ENCODE assay signal across 18 cellular contexts in genomic region chr10:24390146-24390700, GRCh38.
DNase-seq lines count a peak whose midpoint lies in the region; ATAC-seq and TF ChIP-seq lines count a peak whose summit lies in the region.
"Had no signal": no experiment of that assay in that cellular context is flagged by ENCODE, and none has a peak within 500 bp of the region (broad histone marks: within the 10 kb centered on the region; RNA-seq: fewer than 3 reads in every experiment).

No MANE protein-coding gene starts in this region.

- no peaks in the 10 kb centered on the region for H4K20me1 ChIP-seq in smooth muscle cell (ENCODE audit: low read depth)
- H4K20me1 ChIP-seq: BLaER1 treated with 17β-estradiol and CSF1 and Interleukin-3, amounts not matched to agents 10 nM and 100 nM had no signal

- H3K4me3 ChIP-seq in SK-N-MC = peak overlapping the region; percentile 14; the same call in 1 of the 2 replicates
- H3K4me3 ChIP-seq in smooth muscle cell = no peak overlapping the region
- no peak overlapping the region for H3K4me3 ChIP-seq in BE2C (ENCODE audit: low read depth, low read length)
- H3K4me3 ChIP-seq in mucosa of descending colon = no peak overlapping the region
- H3K4me3 ChIP-seq: BLaER1 treated with 17β-estradiol and CSF1 and Interleukin-3, amounts not matched to agents 10 nM and 100 nM; GM23338 had no signal

- no peaks in the 10 kb centered on the region for H3K27me3 ChIP-seq in smooth muscle cell (ENCODE audit: low read depth)
- H3K27me3 ChIP-seq in BE2C = no peaks in the 10 kb centered on the region
- H3K27me3 ChIP-seq: BLaER1 treated with 17β-estradiol and CSF1 and Interleukin-3, amounts not matched to agents 10 nM and 100 nM had no signal

- TF ChIP-seq CTCF in mesothelial cell of epicardium (IDR thresholded peaks at IDR 0.05; ENCODE audit: unreplicated experiment) (no peak), smooth muscle cell (IDR thresholded peaks at IDR 0.05; ENCODE audit: borderline replicate concordance, insufficient read depth, poor library complexity, severe bottlenecking) (no peak), BE2C (IDR thresholded peaks at IDR 0.05; ENCODE audit: low read depth, low read length) (no peak), mucosa of descending colon (IDR thresholded peaks at IDR 0.05) (no peak), endothelial cell (IDR thresholded peaks at IDR 0.05; ENCODE audit: unreplicated experiment) (no peak)

- H3K9me3 Mint-ChIP-seq in mesothelial cell of epicardium = no peaks in the 10 kb centered on the region
- H3K9me3 Mint-ChIP-seq in endothelial cell (ENCODE audit: unreplicated experiment) = no peaks in the 10 kb centered on the region
- H3K9me3 Mint-ChIP-seq: CD4-positive, alpha-beta T cell; GM23338 had no signal

- H3K4me1 Mint-ChIP-seq in mesothelial cell of epicardium = peaks cover 60% of the 10 kb centered on the region
- H3K4me1 Mint-ChIP-seq in endothelial cell (ENCODE audit: unreplicated experiment) = peaks cover 17% of the 10 kb centered on the region
- H3K4me1 Mint-ChIP-seq: B cell; CD14-positive monocyte; CD8-positive, alpha-beta memory T cell had no signal

- H3K36me3 Mint-ChIP-seq in mesothelial cell of epicardium = peaks cover 27% of the 10 kb centered on the region
- peaks cover 18% of the 10 kb centered on the region for H3K36me3 Mint-ChIP-seq in endothelial cell (ENCODE audit: low read depth, unreplicated experiment)
- H3K36me3 Mint-ChIP-seq: CD14-positive monocyte; CD8-positive, alpha-beta memory T cell had no signal

- H3K4me3 Mint-ChIP-seq in mesothelial cell of epicardium (no peak overlapping the region), endothelial cell (ENCODE audit: unreplicated experiment) (no peak overlapping the region)
- H3K4me3 Mint-ChIP-seq: B cell; CD14-positive monocyte; CD4-positive, alpha-beta T cell; CD8-positive, alpha-beta memory T cell; GM23338; H9 had no signal

- no peaks in the 10 kb centered on the region for H3K9me3 ChIP-seq in SK-N-MC (ENCODE audit: low read depth, low read length)
- no peaks in the 10 kb centered on the region for H3K9me3 ChIP-seq in smooth muscle cell (replicated peaks; ENCODE audit: low read depth)
- no peaks in the 10 kb centered on the region for H3K9me3 ChIP-seq in BE2C
- no peaks in the 10 kb centered on the region for H3K9me3 ChIP-seq in mucosa of descending colon
- H3K9me3 ChIP-seq: BLaER1 treated with 17β-estradiol and CSF1 and Interleukin-3, amounts not matched to agents 10 nM and 100 nM had no signal

- H3K4me1 ChIP-seq in smooth muscle cell (ENCODE audit: low read depth) (peaks cover 17% of the 10 kb centered on the region), BE2C (no peaks in the 10 kb centered on the region), mucosa of descending colon (ENCODE audit: low read depth) (no peaks in the 10 kb centered on the region)

- no peak for ATAC-seq in mucosa of descending colon
- ATAC-seq: GM23338, HCT116 had no signal

- intact Hi-C loops in mucosa of descending colon (cut with DNase I, micrococcal nuclease) = no loop called here

- H3F3A ChIP-seq in smooth muscle cell (ENCODE audit: low read depth) = peaks cover 32% of the 10 kb centered on the region

- peak overlapping the region; percentile 100 for H3K27ac ChIP-seq in SK-N-MC
- H3K27ac ChIP-seq in smooth muscle cell (ENCODE audit: low read depth) = peak overlapping the region; percentile 100
- H3K27ac ChIP-seq: BLaER1 treated with 17β-estradiol and CSF1 and Interleukin-3, amounts not matched to agents 10 nM and 100 nM had no signal

- H3K36me3 ChIP-seq in SK-N-MC (ENCODE audit: insufficient read depth, low read length) = peaks cover 7% of the 10 kb centered on the region
- H3K36me3 ChIP-seq in smooth muscle cell (ENCODE audit: low read depth) = no peaks in the 10 kb centered on the region
- no peaks in the 10 kb centered on the region for H3K36me3 ChIP-seq in BE2C
- no peaks in the 10 kb centered on the region for H3K36me3 ChIP-seq in mucosa of descending colon (ENCODE audit: low read depth)
- H3K36me3 ChIP-seq: BLaER1 treated with 17β-estradiol and CSF1 and Interleukin-3, amounts not matched to agents 10 nM and 100 nM had no signal

- peak; percentile 90 for DNase-seq in SK-N-MC (ENCODE audit: low read depth, low spot score)
- no peak for DNase-seq in mesothelial cell of epicardium (ENCODE audit: low spot score in 2 of 2, unreplicated experiment in 2 of 2)
- no peak for DNase-seq in smooth muscle cell (lab: John Stamatoyannopoulos, UW; ENCODE audit: unreplicated experiment)
- no peak for DNase-seq in BE2C
- DNase-seq in mucosa of descending colon = no peak
- no peak for DNase-seq in endothelial cell (ENCODE audit: low spot score)
- DNase-seq: CD4-positive, alpha-beta T cell; CD8-positive, alpha-beta memory T cell; DMS 273 treated with DMSO at 0.1 percent for 48 hours; DMS79; EL; GF-D8; H9 had no signal

- no peak overlapping the region for H2AFZ ChIP-seq in smooth muscle cell (ENCODE audit: low read depth)
- H2AFZ ChIP-seq: GM23338 had no signal

- H3K9ac ChIP-seq in SK-N-MC (ENCODE audit: insufficient read length) (peak overlapping the region; percentile 82), smooth muscle cell (ENCODE audit: low read depth) (no peak overlapping the region)
- H3K9ac ChIP-seq: BLaER1 treated with 17β-estradiol and CSF1 and Interleukin-3, amounts not matched to agents 10 nM and 100 nM had no signal

- H3K27ac Mint-ChIP-seq in mesothelial cell of epicardium (peak overlapping the region; percentile 76), endothelial cell (ENCODE audit: unreplicated experiment) (no peak overlapping the region)
- H3K27ac Mint-ChIP-seq: B cell; CD14-positive monocyte; CD4-positive, alpha-beta T cell; CD8-positive, alpha-beta memory T cell; GM23338 had no signal

- no peaks in the 10 kb centered on the region for H3K79me2 ChIP-seq in smooth muscle cell (ENCODE audit: low read depth)

- 99% methylated on average over 2 of the region's 2 CpGs for WGBS in smooth muscle cell (ENCODE audit: low lambda C conversion rate)

- H3K27me3 Mint-ChIP-seq in mesothelial cell of epicardium (ENCODE audit: low read depth) = no peaks in the 10 kb centered on the region
- peaks cover 6% of the 10 kb centered on the region for H3K27me3 Mint-ChIP-seq in endothelial cell (ENCODE audit: unreplicated experiment)
- H3K27me3 Mint-ChIP-seq: B cell had no signal

- H3K4me2 ChIP-seq in smooth muscle cell = peak overlapping the region; percentile 27
- H3K4me2 ChIP-seq: BLaER1 treated with 17β-estradiol and CSF1 and Interleukin-3, amounts not matched to agents 10 nM and 100 nM; GM23338 had no signal
